Comparison of ENCODE assay signal across 7 cellular contexts in genomic region chr1:165408518-165408917, GRCh38. TPM values are rescaled to one million over a fixed set of nuclear protein-coding genes. Genes with fewer than 3 reads are reported as not detected.
DNase-seq lines count a peak whose midpoint lies in the region; ATAC-seq and TF ChIP-seq lines count a peak whose summit lies in the region.

No MANE protein-coding gene starts in this region.

- H4K20me1 ChIP-seq in Karpas-422 (ENCODE audit: insufficient read depth, low read depth, low read length), result no peaks in the 10 kb centered on the region

- POLR2A ChIA-PET in GM10248 (lab: Yijun Ruan, JAX), result no interaction called here

- no peak for ATAC-seq in GM21367 (IDR thresholded peaks at IDR 0.05; ENCODE audit: unreplicated experiment)

- no peaks in the 10 kb centered on the region for H3K9me2 ChIP-seq in Karpas-422 (replicated peaks; ENCODE audit: insufficient read depth, low read length)

- H3K4me2 ChIP-seq in Karpas-422 (ENCODE audit: low read depth, low read length, poor library complexity, severe bottlenecking), result no peak overlapping the region

- H3K36me3 ChIP-seq in Karpas-422 (ENCODE audit: insufficient read depth, low read length) (no peaks in the 10 kb centered on the region), SJCRH30 (no peaks in the 10 kb centered on the region), uterus (no peaks in the 10 kb centered on the region)

- H3K27me3 ChIP-seq in Karpas-422 (ENCODE audit: low read length) (no peaks in the 10 kb centered on the region), SJCRH30 (no peaks in the 10 kb centered on the region), uterus (no peaks in the 10 kb centered on the region)

- H3K9me3 ChIP-seq in Karpas-422 (ENCODE audit: low read length), result no peaks in the 10 kb centered on the region
- no peaks in the 10 kb centered on the region for H3K9me3 ChIP-seq in SJCRH30 (replicated peaks)
- H3K9me3 ChIP-seq in uterus, result no peaks in the 10 kb centered on the region

- H3K79me2 ChIP-seq in Karpas-422 (ENCODE audit: low read length), result no peaks in the 10 kb centered on the region

- no peak overlapping the region for H3K4me3 ChIP-seq in GM12864 (ENCODE audit: low read depth, low read length)
- no peak overlapping the region for H3K4me3 ChIP-seq in Karpas-422 (ENCODE audit: low read length)
- H3K4me3 ChIP-seq in SJCRH30, result no peak overlapping the region
- H3K4me3 ChIP-seq in uterus, result no peak overlapping the region

- CTCF ChIA-PET in GM10248 (lab: Yijun Ruan, JAX), result interaction anchor here (1.0 to 4.7 kb wide), 4 partner anchors 11 to 185 kb away, joined by 3 to 33 read pairs (median 6); no protein-coding TSS in a partner anchor

- intact Hi-C loops in uterus (cut with DNase I; ENCODE audit: low total_unique reads), result no loop called here

- TF ChIP-seq CTCF in GM12864 (IDR thresholded peaks at IDR 0.05; ENCODE audit: low read depth, low read length, missing control alignments) (peak; percentile 54), uterus (IDR thresholded peaks at IDR 0.05) (no peak), GM10248 (IDR thresholded peaks at IDR 0.05; ENCODE audit: control extremely low read depth, extremely low read depth, low read depth, missing control alignments) (no peak)

- DNase-seq in GM12864 (ENCODE audit: low read depth) (no peak), Karpas-422 (peak; percentile 59), SJCRH30 (peak; percentile 68 to 82), hepatic stellate cell (ENCODE audit: low spot score) (peak; percentile 12), uterus (no peak), GM10248 (ENCODE audit: extremely low spot score) (no peak)

- H3K27ac ChIP-seq in Karpas-422 (ENCODE audit: low read length) (no peak overlapping the region), SJCRH30 (no peak overlapping the region), uterus (no peak overlapping the region)

- no peaks in the 10 kb centered on the region for H3K4me1 ChIP-seq in Karpas-422 (ENCODE audit: low read length)
- H3K4me1 ChIP-seq in SJCRH30, result no peaks in the 10 kb centered on the region
- H3K4me1 ChIP-seq in uterus, result no peaks in the 10 kb centered on the region

- H3K9ac ChIP-seq in Karpas-422 (ENCODE audit: low read length), result no peak overlapping the region

- H2AFZ ChIP-seq in Karpas-422 (ENCODE audit: low read length), result no peak overlapping the region

- no peak for TF ChIP-seq POLR2A in uterus (IDR thresholded peaks at IDR 0.05)

RNA-seq across cellular contexts. Expression of gene RXRG, which starts 36.4 kb away (rescaled TPM):
- not detected in 2 replicates for total RNA-seq in Karpas-422 (2014; rRNA removed; shearing (Covaris generic); ENCODE audit: low replicate concordance)
- total RNA-seq in SJCRH30 (2014; rRNA removed; shearing (Covaris generic)), result 10.9 and 13.4 TPM in 2 replicates
- 1 to 10 TPM in 1 of 4 donors, under 1 TPM in 2, not detected in 1; under 0.01 to 3.2 (median 0.18) TPM for total RNA-seq in uterus

RNA-seq across cellular contexts. Expression of gene LMX1A, which starts 52.0 kb away (rescaled TPM):
- total RNA-seq in Karpas-422 (2014; rRNA removed; shearing (Covaris generic); ENCODE audit: low replicate concordance), result not detected in 2 replicates
- not detected in 2 replicates for total RNA-seq in SJCRH30 (2014; rRNA removed; shearing (Covaris generic))
- under 1 TPM in 1 of 4 donors, not detected in 3; 0.41 TPM for total RNA-seq in uterus

Comparison
In these comparisons a context has a peak if more than half of its experiments do, and no peak if none do; other contexts are left out.
1. DNase-seq: peak in Karpas-422 (single experiment), SJCRH30 (2 of 2) and hepatic stellate cell (single experiment); none in GM12864 (single experiment), uterus (0 of 2) and GM10248 (single experiment).